In genomic region chr4:128528793-128529553, GRCh38 we compare ENCODE assay signal across 8 cellular contexts.
DNase-seq lines count a peak whose midpoint lies in the region; ATAC-seq lines count a peak whose summit lies in the region.

No MANE protein-coding gene starts in this region.

- H3K27me3 ChIP-seq in right cardiac atrium (ENCODE audit: control insufficient read depth, insufficient read depth) = no peaks in the 10 kb centered on the region

- 63% methylated on average over 4 of the region's 4 CpGs for WGBS in right cardiac atrium

- H3K4me3 ChIP-seq in right cardiac atrium (ENCODE audit: low read length) (no peak overlapping the region), skeletal muscle cell (ENCODE audit: low read depth, low read length) (no peak overlapping the region)

- CTCF ChIA-PET in activated CD4-positive, alpha-beta memory T cell treated with anti-CD3 and anti-CD28 coated beads for 36 hours (lab: Charles Lee) = interaction anchor here (0.7 kb wide), 1 partner anchor 24 kb away, joined by 3 read pairs; no protein-coding TSS in a partner anchor

- H3K4me1 Mint-ChIP-seq in activated CD4-positive, alpha-beta memory T cell treated with anti-CD3 and anti-CD28 coated beads for 36 hours (ENCODE audit: low read depth) = peaks cover 3% of the 10 kb centered on the region

- ATAC-seq in right cardiac atrium = peak; percentile 86 to 93

- POLR2A ChIA-PET in activated CD4-positive, alpha-beta memory T cell treated with anti-CD3 and anti-CD28 coated beads for 36 hours (lab: Charles Lee) = no interaction called here

- H3K4me3 Mint-ChIP-seq in activated CD4-positive, alpha-beta memory T cell treated with anti-CD3 and anti-CD28 coated beads for 36 hours = no peak overlapping the region

- H3K36me3 Mint-ChIP-seq in activated CD4-positive, alpha-beta memory T cell treated with anti-CD3 and anti-CD28 coated beads for 36 hours = no peaks in the 10 kb centered on the region

- H3K9me3 Mint-ChIP-seq in activated CD4-positive, alpha-beta memory T cell treated with anti-CD3 and anti-CD28 coated beads for 36 hours = no peaks in the 10 kb centered on the region

- peaks cover 3% of the 10 kb centered on the region for H3K4me1 ChIP-seq in right cardiac atrium (ENCODE audit: control insufficient read depth, insufficient read depth, low read length)

- intact Hi-C loops in right cardiac atrium (cut with DNase I) = no loop called here
- intact Hi-C loops in activated CD4-positive, alpha-beta memory T cell treated with anti-CD3 and anti-CD28 coated beads for 36 hours (cut with micrococcal nuclease) = no loop called here

- no peak overlapping the region for H3K27ac Mint-ChIP-seq in activated CD4-positive, alpha-beta memory T cell treated with anti-CD3 and anti-CD28 coated beads for 36 hours

- H3K27ac ChIP-seq in right cardiac atrium (ENCODE audit: low read length) = peak overlapping the region; percentile 82

- H3K9me3 ChIP-seq in right cardiac atrium (ENCODE audit: control insufficient read depth, low read length) = no peaks in the 10 kb centered on the region

- peaks cover 1% of the 10 kb centered on the region for H3K27me3 Mint-ChIP-seq in activated CD4-positive, alpha-beta memory T cell treated with anti-CD3 and anti-CD28 coated beads for 36 hours

- peak; percentile 90 for DNase-seq in H4 (ENCODE audit: low spot score)
- peak; percentile 91 for DNase-seq in amniotic stem cell (lab: John Stamatoyannopoulos, UW)
- DNase-seq in right cardiac atrium = no peak
- peak; percentile 96 for DNase-seq in skeletal muscle cell (ENCODE audit: low read depth)
- no peak for DNase-seq in cerebellum (ENCODE audit: low spot score)
- DNase-seq in activated CD4-positive, alpha-beta memory T cell treated with anti-CD3 and anti-CD28 coated beads for 36 hours = no peak
- no peak for DNase-seq in NCI-H1092 treated with DMSO at 0.1 percent for 48 hours (lab: John Stamatoyannopoulos, UW)
- DNase-seq in stimulated activated CD4-positive, alpha-beta T cell treated with anti-CD3 and anti-CD28 coated beads, Interleukin-2, amount 100 ng/mL, for 24 hours = no peak

Comparison
In these comparisons a context has a peak if more than half of its experiments do, and no peak if none do; other contexts are left out.
1. DNase-seq: peak in H4 (single experiment), amniotic stem cell (single experiment) and skeletal muscle cell (single experiment); none in right cardiac atrium (0 of 3), cerebellum (single experiment), activated CD4-positive, alpha-beta memory T cell treated with anti-CD3 and anti-CD28 coated beads for 36 hours (single experiment), NCI-H1092 treated with DMSO at 0.1 percent for 48 hours (single experiment) and stimulated activated CD4-positive, alpha-beta T cell treated with anti-CD3 and anti-CD28 coated beads, Interleukin-2, amount 100 ng/mL, for 24 hours (0 of 2).